In genomic region chr16:71724320-71724751, GRCh38 we compare ENCODE assay signal across 8 cellular contexts. TPM values are rescaled to one million over a fixed set of nuclear protein-coding genes. Genes with fewer than 3 reads are reported as not detected.
A peak's percentile ranks its signal among the peaks of the same experiment; 100 is the strongest.
DNase-seq lines count a peak whose midpoint lies in the region; ATAC-seq and TF ChIP-seq lines count a peak whose summit lies in the region.

A gene with protein sequence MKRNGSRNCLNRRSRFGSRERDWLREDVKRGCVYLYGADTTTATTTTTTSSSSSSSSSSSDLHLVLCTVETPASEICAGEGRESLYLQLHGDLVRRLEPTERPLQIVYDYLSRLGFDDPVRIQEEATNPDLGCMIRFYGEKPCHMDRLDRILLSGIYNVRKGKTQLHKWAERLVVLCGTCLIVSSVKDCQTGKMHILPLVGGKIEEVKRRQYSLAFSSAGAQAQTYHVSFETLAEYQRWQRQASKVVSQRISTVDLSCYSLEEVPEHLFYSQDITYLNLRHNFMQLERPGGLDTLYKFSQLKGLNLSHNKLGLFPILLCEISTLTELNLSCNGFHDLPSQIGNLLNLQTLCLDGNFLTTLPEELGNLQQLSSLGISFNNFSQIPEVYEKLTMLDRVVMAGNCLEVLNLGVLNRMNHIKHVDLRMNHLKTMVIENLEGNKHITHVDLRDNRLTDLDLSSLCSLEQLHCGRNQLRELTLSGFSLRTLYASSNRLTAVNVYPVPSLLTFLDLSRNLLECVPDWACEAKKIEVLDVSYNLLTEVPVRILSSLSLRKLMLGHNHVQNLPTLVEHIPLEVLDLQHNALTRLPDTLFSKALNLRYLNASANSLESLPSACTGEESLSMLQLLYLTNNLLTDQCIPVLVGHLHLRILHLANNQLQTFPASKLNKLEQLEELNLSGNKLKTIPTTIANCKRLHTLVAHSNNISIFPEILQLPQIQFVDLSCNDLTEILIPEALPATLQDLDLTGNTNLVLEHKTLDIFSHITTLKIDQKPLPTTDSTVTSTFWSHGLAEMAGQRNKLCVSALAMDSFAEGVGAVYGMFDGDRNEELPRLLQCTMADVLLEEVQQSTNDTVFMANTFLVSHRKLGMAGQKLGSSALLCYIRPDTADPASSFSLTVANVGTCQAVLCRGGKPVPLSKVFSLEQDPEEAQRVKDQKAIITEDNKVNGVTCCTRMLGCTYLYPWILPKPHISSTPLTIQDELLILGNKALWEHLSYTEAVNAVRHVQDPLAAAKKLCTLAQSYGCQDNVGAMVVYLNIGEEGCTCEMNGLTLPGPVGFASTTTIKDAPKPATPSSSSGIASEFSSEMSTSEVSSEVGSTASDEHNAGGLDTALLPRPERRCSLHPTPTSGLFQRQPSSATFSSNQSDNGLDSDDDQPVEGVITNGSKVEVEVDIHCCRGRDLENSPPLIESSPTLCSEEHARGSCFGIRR (N-terminal part only) (minus strand): TSS chr16:71724701. CDS start chr16:71714795, 9,906 bp downstream.

- TF ChIP-seq CTCF in Panc1 (IDR thresholded peaks at IDR 0.05) (no peak), esophagus squamous epithelium (IDR thresholded peaks at IDR 0.05) (no peak), ovary (IDR thresholded peaks at IDR 0.05) (no peak)

- H3K36me3 Mint-ChIP-seq in CD8-positive, alpha-beta memory T cell, result peaks cover 0 to 5% (median 0%) of the 10 kb centered on the region in 3 donors

- H3K27me3 ChIP-seq in CD8-positive, alpha-beta memory T cell (ENCODE audit: insufficient read depth, low read length, poor library complexity, severe bottlenecking), result no peaks in the 10 kb centered on the region
- H3K27me3 ChIP-seq in Panc1 (ENCODE audit: control insufficient read depth, insufficient read depth, low read length) (no peaks in the 10 kb centered on the region), esophagus squamous epithelium (no peaks in the 10 kb centered on the region), ovary (no peaks in the 10 kb centered on the region)

- no peaks in the 10 kb centered on the region for H3K9me3 ChIP-seq in CD8-positive, alpha-beta memory T cell (ENCODE audit: low read length)
- no peaks in the 10 kb centered on the region for H3K9me3 ChIP-seq in Panc1 (ENCODE audit: control insufficient read depth, insufficient read depth, low read depth, low read length)
- no peaks in the 10 kb centered on the region for H3K9me3 ChIP-seq in esophagus squamous epithelium
- H3K9me3 ChIP-seq in ovary, result no peaks in the 10 kb centered on the region

- peak within 1 kb of the TSS; percentile 80 to 89 (median 86) for H3K4me3 Mint-ChIP-seq in CD8-positive, alpha-beta memory T cell

- H3K4me1 Mint-ChIP-seq in CD8-positive, alpha-beta memory T cell, result peaks cover 13 to 19% (median 18%) of the 10 kb centered on the region in 3 donors

- no peak for ATAC-seq in Panc1
- no peak for ATAC-seq in GM21526 (IDR thresholded peaks at IDR 0.05; ENCODE audit: low FRiP score, unreplicated experiment)

- TF ChIP-seq POLR2A in esophagus squamous epithelium (IDR thresholded peaks at IDR 0.05), result no peak
- no peak for TF ChIP-seq POLR2A in ovary (IDR thresholded peaks at IDR 0.05)

- H3K9me3 Mint-ChIP-seq in CD8-positive, alpha-beta memory T cell, result no peaks in the 10 kb centered on the region

- CTCF ChIA-PET in CD8-positive, alpha-beta memory T cell (lab: Charles Lee), result no interaction called here
- CTCF ChIA-PET in Panc1 (lab: Charles Lee), result no interaction called here

- no peak for DNase-seq in CD8-positive, alpha-beta memory T cell
- DNase-seq in Panc1 (ENCODE audit: low read depth, low spot score) (no peak), esophagus squamous epithelium (lab: John Stamatoyannopoulos, UW) (no peak), ovary (no peak), NCI-H1436 treated with DMSO at 0.1 percent for 48 hours (lab: John Stamatoyannopoulos, UW) (no peak), NCI-H187 (lab: John Stamatoyannopoulos, UW) (no peak), NCI-H1092 (lab: John Stamatoyannopoulos, UW) (no peak)

- H3K27me3 Mint-ChIP-seq in CD8-positive, alpha-beta memory T cell, result no peaks in the 10 kb centered on the region

- H3K4me1 ChIP-seq in CD8-positive, alpha-beta memory T cell (ENCODE audit: insufficient read depth, low read length), result peaks cover 6% of the 10 kb centered on the region
- peaks cover 8% of the 10 kb centered on the region for H3K4me1 ChIP-seq in Panc1 (ENCODE audit: control insufficient read depth, insufficient read depth, low read length)
- peaks cover 0 to 31% (median 7%) of the 10 kb centered on the region in 3 donors for H3K4me1 ChIP-seq in esophagus squamous epithelium
- H3K4me1 ChIP-seq in ovary (ENCODE audit: insufficient read depth), result peaks cover 4% of the 10 kb centered on the region

- no TSS peak for BruUV-seq in Panc1 (replicated peaks; lab: Mats Ljungman, UMichigan)

- H3K27ac Mint-ChIP-seq in CD8-positive, alpha-beta memory T cell, result peak within 1 kb of the TSS; percentile 51 to 95 (median 86)

- peak within 1 kb of the TSS; percentile 43 for H3K4me3 ChIP-seq in CD8-positive, alpha-beta memory T cell (ENCODE audit: low read length)
- H3K4me3 ChIP-seq in Panc1 (ENCODE audit: low read depth in 2 of 2, low read length in 2 of 2) (peak within 1 kb of the TSS; percentile 55 to 73), esophagus squamous epithelium (peak within 1 kb of the TSS; percentile 67 to 95 (median 78)), ovary (peak within 1 kb of the TSS; percentile 70)

- H3K36me3 ChIP-seq in CD8-positive, alpha-beta memory T cell (ENCODE audit: insufficient read depth, low read length), result no peaks in the 10 kb centered on the region
- H3K36me3 ChIP-seq in Panc1 (ENCODE audit: control insufficient read depth, insufficient read depth, low read length), result no peaks in the 10 kb centered on the region
- H3K36me3 ChIP-seq in esophagus squamous epithelium, result peaks cover 0 to 2% (median 0%) of the 10 kb centered on the region in 3 donors
- H3K36me3 ChIP-seq in ovary, result no peaks in the 10 kb centered on the region

- intact Hi-C loops in Panc1 (cut with micrococcal nuclease; ENCODE audit: unreplicated experiment), result no loop called here
- intact Hi-C loops in esophagus squamous epithelium (cut with DNase I), result no loop called here
- intact Hi-C loops in ovary (cut with DNase I), result no loop called here

- no peak for TF ChIP-seq EP300 in ovary (IDR thresholded peaks at IDR 0.05)

- POLR2A ChIA-PET in CD8-positive, alpha-beta memory T cell (lab: Charles Lee), result no interaction called here
- POLR2A ChIA-PET in Panc1 (lab: Charles Lee), result no interaction called here

- H3K27ac ChIP-seq in CD8-positive, alpha-beta memory T cell (ENCODE audit: low read depth, low read length), result peak within 1 kb of the TSS; percentile 51
- H3K27ac ChIP-seq in Panc1 (ENCODE audit: low read length) (no peak within 1 kb of the TSS; the same call in 1 of the 2 replicates), esophagus squamous epithelium (peak within 1 kb of the TSS; percentile 73 to 97 (median 88)), ovary (peak within 1 kb of the TSS; percentile 90 to 95)

- 11 to 16% methylated on average over 10 of the region's 10 CpGs for WGBS in esophagus squamous epithelium, 2 donors
- 5 to 11% (median 8%) methylated on average over 10 of the region's 10 CpGs for WGBS in ovary, 3 donors

- in situ Hi-C loops in Panc1 (cut with HindIII; ENCODE audit: low pct_unique_long_range_greater_than_20kb, low sequenced_read_pairs), result no loop called here

RNA-seq across cellular contexts. Expression of the gene that starts here (rescaled TPM):
- 10 to 100 TPM; 14.3 to 14.4 TPM for total RNA-seq in CD8-positive, alpha-beta memory T cell
- polyA plus RNA-seq in CD8-positive, alpha-beta memory T cell, result 1.7 TPM
- total RNA-seq in Panc1 (2021; ENCODE audit: unreplicated experiment) (13.1 TPM), esophagus squamous epithelium (1 to 10 TPM in 3 of 4 donors, under 1 TPM in 1; 0.49 to 5.7 (median 1.7) TPM), ovary (10 to 100 TPM; 10.1 to 19.0 (median 11.2) TPM)
- polyA plus RNA-seq in Panc1 (2012; ENCODE audit: insufficient read length), result 4.8 TPM
- 1 to 10 TPM; 3.5 to 8.4 TPM for polyA plus RNA-seq in ovary
